Comparison of ENCODE assay signal across 8 cellular contexts in the genomic region with DNA sequence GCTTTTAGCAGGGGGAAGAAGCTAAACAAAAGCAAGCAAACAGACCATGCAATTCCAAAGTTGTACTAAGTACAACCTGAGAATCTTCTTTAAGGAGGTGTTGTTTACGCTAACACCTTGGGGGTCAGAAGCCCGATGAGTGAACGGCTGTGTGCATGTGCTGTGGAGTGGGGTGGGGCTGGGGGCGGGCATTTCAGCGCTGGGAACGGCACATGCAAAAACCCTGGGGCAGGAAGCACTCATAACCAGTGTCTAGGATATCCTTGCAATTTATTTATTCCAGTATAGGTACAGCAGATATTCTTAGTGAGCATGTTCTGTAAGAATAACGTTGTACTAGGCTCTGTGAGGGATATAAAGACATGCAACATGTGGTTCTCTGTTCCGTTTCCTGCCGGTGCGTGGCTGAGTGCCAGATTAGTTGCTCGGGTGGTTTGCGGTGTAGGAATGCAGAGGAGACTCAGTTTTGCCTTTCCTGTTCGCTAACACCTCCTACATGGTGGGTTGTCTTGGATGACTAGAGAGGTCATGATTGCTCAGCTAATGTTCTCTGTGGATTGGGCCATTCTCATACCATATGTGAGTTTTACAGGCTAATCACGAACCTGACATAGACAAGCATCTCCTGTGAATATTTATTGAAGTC. TPM values are rescaled to one million over a fixed set of nuclear protein-coding genes. Genes with fewer than 3 reads are reported as not detected.
DNase-seq lines count a peak whose midpoint lies in the region; ATAC-seq and TF ChIP-seq lines count a peak whose summit lies in the region.

No MANE protein-coding gene starts in this region.

- DNase-seq in AG10803 (ENCODE audit: low read depth) (peak; percentile 80), HT-29 (ENCODE audit: low spot score) (peak; percentile 59), cardiac fibroblast (ENCODE audit: low read depth in 2 of 2) (peak; percentile 72 to 94), non-pigmented ciliary epithelial cell (ENCODE audit: low read depth) (peak; percentile 89), NCI-H187 treated with DMSO at 0.1 percent for 48 hours (lab: John Stamatoyannopoulos, UW) (no peak)
- peak; percentile 73 for DNase-seq in activated CD4-positive, CD25-positive, alpha-beta regulatory T cell treated with anti-CD3 and anti-CD28 coated beads, Interleukin-2, amount 50 U/mL, for 72 hours

- peak; percentile 86 for ATAC-seq in GM19463 (IDR thresholded peaks at IDR 0.05; ENCODE audit: unreplicated experiment)
- ATAC-seq in HG02970 (IDR thresholded peaks at IDR 0.05; ENCODE audit: low FRiP score, unreplicated experiment): no peak

- H3K4me3 ChIP-seq in AG10803 (ENCODE audit: low read length): no peak overlapping the region
- no peak overlapping the region for H3K4me3 ChIP-seq in cardiac fibroblast (replicated peaks in 1 of 2; ENCODE audit: low read depth in 2 of 2, low read length in 2 of 2)

- TF ChIP-seq CTCF in AG10803 (conservative IDR thresholded peaks at IDR 0.05; ENCODE audit: low read length) (no peak), cardiac fibroblast (IDR thresholded peaks at IDR 0.05; ENCODE audit: low read depth, low read length) (no peak)

RNA-seq across cellular contexts. Expression of a gene that starts 3.7 kb away (rescaled TPM):
- 0.31 TPM in 1 of 2 replicates, not detected in the other for total RNA-seq in HT-29 (2014; rRNA removed; shearing (Covaris generic))
